22 cellular contexts compared by ENCODE assay signal in the genomic region with DNA sequence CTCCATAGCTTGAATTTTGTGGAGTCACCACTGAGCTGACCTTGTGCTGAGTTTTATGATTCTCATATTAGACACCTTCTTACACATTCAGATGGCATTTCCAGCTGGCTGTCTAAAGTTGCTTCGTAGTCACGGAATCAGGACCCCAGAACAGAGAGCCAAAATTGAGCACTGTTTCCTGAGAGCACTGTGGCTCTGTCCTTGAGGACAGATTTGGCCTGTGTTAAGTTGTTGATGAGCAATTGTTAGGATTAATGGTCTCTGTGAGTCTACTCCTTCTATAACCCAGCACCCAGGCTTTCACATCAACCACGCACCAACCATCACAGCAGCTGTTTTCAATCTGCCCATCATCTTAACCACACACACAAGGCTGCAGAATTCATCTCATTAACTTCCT.
A peak's percentile ranks its signal among the peaks of the same experiment; 100 is the strongest.
DNase-seq lines count a peak whose midpoint lies in the region; ATAC-seq and TF ChIP-seq lines count a peak whose summit lies in the region.
"Had no signal": no experiment of that assay in that cellular context is flagged by ENCODE, and none has a peak within 500 bp of the region (broad histone marks: within the 10 kb centered on the region; RNA-seq: fewer than 3 reads in every experiment).

No MANE protein-coding gene starts in this region.

- DNase-seq in AG09309 (ENCODE audit: low read depth) (peak; percentile 87), HCEC 1CT (peak; percentile 91), T1000 (lab: John Stamatoyannopoulos, UW) (peak; percentile 0), iris pigment epithelial cell (ENCODE audit: low read depth) (peak; percentile 13), NCI-H345 treated with DMSO at 0.1 percent for 48 hours (lab: John Stamatoyannopoulos, UW; ENCODE audit: unreplicated experiment) (no peak), NCI-H1105 treated with DMSO at 0.1 percent for 48 hours (lab: John Stamatoyannopoulos, UW) (no peak), posterior vena cava (ENCODE audit: low spot score) (no peak)
- DNase-seq: activated CD4-positive, alpha-beta T cell treated with anti-CD3 and anti-CD28 coated beads for 48 hours; activated naive CD4-positive, alpha-beta T cell treated with anti-CD3 and anti-CD28 coated beads, Interleukin-2, amount 10 ng/mL, durations not matched to agents 7 days and 5 days; activated T-cell treated with anti-CD3 and anti-CD28 coated beads, Interleukin-2, amount 50 U/mL, for 72 hours; aorta; CD8-positive, alpha-beta memory T cell; DMS79 treated with DMSO at 0.1 percent for 48 hours; H9; hypothalamus; islet precursor cell; NCI-H187; NCI-H748 treated with DMSO at 0.1 percent for 48 hours had no signal

- H3K4me3 ChIP-seq in AG09309 (ENCODE audit: control insufficient read depth, low read depth, low read length): no peak overlapping the region
- H3K4me3 ChIP-seq: K562, SJSA1 had no signal

- TF ChIP-seq CTCF in AG09309 (IDR thresholded peaks at IDR 0.05; ENCODE audit: control insufficient read depth, insufficient read depth, low read depth, low read length, missing control alignments): no peak

- intact Hi-C loops in posterior vena cava (cut with DNase I): no loop called here

- no peak for ATAC-seq in GM19351 (IDR thresholded peaks at IDR 0.05; ENCODE audit: unreplicated experiment)
- ATAC-seq: activated T-cell treated with anti-CD3 and anti-CD28 coated beads, Interleukin-2, amount 50 U/mL, for 72 hours; K562; sciatic nerve had no signal

Comparison
In these comparisons a context has a peak if more than half of its experiments do, and no peak if none do; other contexts are left out.
1. DNase-seq: peak in AG09309 (single experiment), HCEC 1CT (single experiment), T1000 (single experiment) and iris pigment epithelial cell (single experiment); none in NCI-H345 treated with DMSO at 0.1 percent for 48 hours (single experiment), NCI-H1105 treated with DMSO at 0.1 percent for 48 hours (single experiment) and posterior vena cava (single experiment).